In genomic region chr19:34998777-34999497, GRCh38 we compare ENCODE assay signal across 9 cellular contexts. TPM values are rescaled to one million over a fixed set of nuclear protein-coding genes. Genes with fewer than 3 reads are reported as not detected.
DNase-seq lines count a peak whose midpoint lies in the region; ATAC-seq and TF ChIP-seq lines count a peak whose summit lies in the region.
"Had no signal": no experiment of that assay in that cellular context is flagged by ENCODE, and none has a peak within 500 bp of the region (broad histone marks: within the 10 kb centered on the region; RNA-seq: fewer than 3 reads in every experiment).

No MANE protein-coding gene starts in this region.

- no peak for ATAC-seq in CD8-positive, alpha-beta T cell
- ATAC-seq in PC-3 (no peak), GM18517 (IDR thresholded peaks at IDR 0.05; ENCODE audit: unreplicated experiment) (no peak)

- peaks cover 61% of the 10 kb centered on the region for H3K4me1 Mint-ChIP-seq in CD8-positive, alpha-beta T cell (ENCODE audit: low read depth)

- peaks cover 26% of the 10 kb centered on the region for H3K36me3 Mint-ChIP-seq in CD8-positive, alpha-beta T cell

- peaks cover 78% of the 10 kb centered on the region for H3K4me1 ChIP-seq in CD8-positive, alpha-beta T cell (ENCODE audit: insufficient read depth, low read length)
- H3K4me1 ChIP-seq in PC-3 (ENCODE audit: insufficient read depth, low read length) (peaks cover 26% of the 10 kb centered on the region), neuron (ENCODE audit: insufficient read depth, low read length) (peaks cover 16% of the 10 kb centered on the region)

- BruUV-seq in PC-3 (replicated peaks; lab: Mats Ljungman, UMichigan): no TSS peak

- peak overlapping the region; percentile 70; the same call in 1 of the 2 replicates for H2AFZ ChIP-seq in PC-3 (ENCODE audit: low read length)
- peak overlapping the region; percentile 80 for H2AFZ ChIP-seq in neuron (ENCODE audit: low read depth, low read length)

- no peaks in the 10 kb centered on the region for H3K9me3 ChIP-seq in CD8-positive, alpha-beta T cell (ENCODE audit: low read length)
- H3K9me3 ChIP-seq in PC-3 (ENCODE audit: low read length) (no peaks in the 10 kb centered on the region), neuron (ENCODE audit: low read length) (no peaks in the 10 kb centered on the region)

- peak overlapping the region; percentile 88 for H3K4me3 Mint-ChIP-seq in CD8-positive, alpha-beta T cell

- H3K9me3 Mint-ChIP-seq in CD8-positive, alpha-beta T cell: no peaks in the 10 kb centered on the region

- no peak for DNase-seq in CD8-positive, alpha-beta T cell
- no peak for DNase-seq in PC-3
- no peak for DNase-seq in epithelial cell of prostate (ENCODE audit: low read depth, low spot score)
- no peak for DNase-seq in medulla oblongata (ENCODE audit: extremely low spot score)
- DNase-seq in activated CD4-positive, CD25-positive, alpha-beta regulatory T cell (lab: John Stamatoyannopoulos, UW): no peak
- no peak for DNase-seq in NCI-H2196 treated with DMSO at 0.1 percent for 48 hours (lab: John Stamatoyannopoulos, UW; ENCODE audit: unreplicated experiment)

- H3K4me3 ChIP-seq in CD8-positive, alpha-beta T cell (ENCODE audit: low read depth, low read length): peak overlapping the region; percentile 71
- peak overlapping the region; percentile 72; the same call in 1 of the 2 replicates for H3K4me3 ChIP-seq in PC-3 (ENCODE audit: low read length)
- H3K4me3 ChIP-seq in neuron (ENCODE audit: low read length): peak overlapping the region; percentile 84

- no peak for TF ChIP-seq CTCF in CD8-positive, alpha-beta T cell (IDR thresholded peaks at IDR 0.05)
- no peak for TF ChIP-seq CTCF in PC-3 (conservative IDR thresholded peaks at IDR 0.05; ENCODE audit: low read depth, low read length)

- no peaks in the 10 kb centered on the region for H3K27me3 ChIP-seq in CD8-positive, alpha-beta T cell (ENCODE audit: insufficient read depth, low read length)
- no peaks in the 10 kb centered on the region for H3K27me3 ChIP-seq in PC-3 (ENCODE audit: low read length)
- no peaks in the 10 kb centered on the region for H3K27me3 ChIP-seq in neuron (ENCODE audit: insufficient read depth, low read length)

- no peaks in the 10 kb centered on the region for H3K9me2 ChIP-seq in PC-3 (replicated peaks; ENCODE audit: low read length)

- H3K36me3 ChIP-seq in CD8-positive, alpha-beta T cell (ENCODE audit: insufficient read depth, low read length): peaks cover 4% of the 10 kb centered on the region
- no peaks in the 10 kb centered on the region for H3K36me3 ChIP-seq in PC-3 (ENCODE audit: low read depth, low read length)
- H3K36me3 ChIP-seq in neuron (ENCODE audit: insufficient read depth, low read length): peaks cover 3% of the 10 kb centered on the region

- peak overlapping the region; percentile 97 for H3K4me2 ChIP-seq in PC-3 (ENCODE audit: low read length)

- no peaks in the 10 kb centered on the region for H3F3A ChIP-seq in PC-3 (ENCODE audit: low read length, unreplicated experiment)

- H3K27ac ChIP-seq in CD8-positive, alpha-beta T cell (ENCODE audit: low read depth, low read length): peak overlapping the region; percentile 86
- H3K27ac ChIP-seq in PC-3 (ENCODE audit: low read length) (no peak overlapping the region), epithelial cell of prostate (peak overlapping the region; percentile 78)

- H4K20me1 ChIP-seq in PC-3 (ENCODE audit: low read length): no peaks in the 10 kb centered on the region

- POLR2A ChIA-PET in CD8-positive, alpha-beta T cell (lab: Charles Lee): interaction anchor here (3.5 kb wide), 1 partner anchor 14 kb away, joined by 60 read pairs; no protein-coding TSS in a partner anchor
- POLR2A ChIA-PET in PC-3 (lab: Charles Lee; ENCODE audit: unreplicated experiment): no interaction called here

- intact Hi-C loops in CD8-positive, alpha-beta T cell (cut with DNase I, micrococcal nuclease): no loop called here
- intact Hi-C loops in PC-3 (cut with micrococcal nuclease): no loop called here

- no peak overlapping the region; the same call in 1 of the 2 replicates for H3K9ac ChIP-seq in PC-3 (ENCODE audit: low read length)

- H3K27me3 Mint-ChIP-seq in CD8-positive, alpha-beta T cell (ENCODE audit: low read depth): no peaks in the 10 kb centered on the region

- peaks cover 35% of the 10 kb centered on the region for H3K79me2 ChIP-seq in PC-3 (ENCODE audit: low read length)

- CTCF ChIA-PET in CD8-positive, alpha-beta T cell (lab: Charles Lee): interaction anchor here (5.5 kb wide), 1 partner anchor 14 kb away, joined by 68 read pairs; no protein-coding TSS in a partner anchor
- CTCF ChIA-PET in PC-3 (lab: Charles Lee): no interaction called here

- H3K27ac Mint-ChIP-seq in CD8-positive, alpha-beta T cell: peak overlapping the region; percentile 96

RNA-seq across cellular contexts. Expression of gene GRAMD1A, which starts 1.2 kb away (rescaled TPM):
- 100 to 1,000 TPM; 207 to 221 TPM for total RNA-seq in CD8-positive, alpha-beta T cell
- total RNA-seq in PC-3 (2014; rRNA removed): 24.8 and 32.8 TPM in 2 replicates

RNA-seq across cellular contexts. Expression of gene SCN1B, which starts 31.3 kb away (rescaled TPM):
- 1 to 10 TPM; 1.9 to 2.3 TPM for total RNA-seq in CD8-positive, alpha-beta T cell
- 1.7 TPM in 2 replicates for total RNA-seq in PC-3 (2014; rRNA removed)

RNA-seq across cellular contexts. Expression of gene ZNF792, which starts 34.9 kb away (rescaled TPM):
- 1 to 10 TPM; 5.0 to 5.7 TPM for total RNA-seq in CD8-positive, alpha-beta T cell
- 5.8 and 6.3 TPM in 2 replicates for total RNA-seq in PC-3 (2014; rRNA removed)

RNA-seq across cellular contexts. Expression of gene HPN, which starts 42.6 kb away (rescaled TPM):
- not detected for total RNA-seq in CD8-positive, alpha-beta T cell
- 0.18 TPM in 1 of 2 replicates, not detected in the other for total RNA-seq in PC-3 (2014; rRNA removed)
- total RNA-seq: glomerular endothelial cell had no signal
